17 cellular contexts compared by ENCODE assay signal in genomic region chr2:160876765-160877164, GRCh38.
"Had no signal": no experiment of that assay in that cellular context is flagged by ENCODE, and none has a peak within 500 bp of the region (broad histone marks: within the 10 kb centered on the region; RNA-seq: fewer than 3 reads in every experiment).

No MANE protein-coding gene starts in this region.

- H3K36me3 ChIP-seq: colonic mucosa, neural progenitor cell, right lobe of liver, spleen, upper lobe of left lung had no signal

- H2AFZ ChIP-seq: neural progenitor cell had no signal

- H3K9ac ChIP-seq: neural progenitor cell had no signal

- H3K27ac ChIP-seq: colonic mucosa, neural progenitor cell, psoas muscle, right lobe of liver, spleen, upper lobe of left lung had no signal

- DNase-seq: activated CD4-positive, alpha-beta T cell treated with anti-CD3 and anti-CD28 coated beads, Interleukin-2, amount 10 ng/mL, durations not matched to agents 7 days and 5 days; activated CD8-positive, alpha-beta memory T cell treated with anti-CD3 and anti-CD28 coated beads, Interleukin-2, amount 50 U/mL, for 48 hours; activated gamma-delta T cell; activated naive CD8-positive, alpha-beta T cell treated with anti-CD3 and anti-CD28 coated beads, Interleukin-2, amount 10 ng/mL, durations not matched to agents 7 days and 5 days; activated T-cell treated with anti-CD3 and anti-CD28 coated beads, Interleukin-2, amount 50 U/mL, for 72 hours; anterior cingulate cortex; caudate nucleus; colonic mucosa; effector CD4-positive, alpha-beta T cell; naive B cell; psoas muscle; right lobe of liver; spleen; stimulated activated naive CD8-positive, alpha-beta T cell treated with anti-CD3 and anti-CD28 coated beads, Interleukin-15, amount 100 ng/mL, for 72 hours; upper lobe of left lung had no signal

- H3K4me3 ChIP-seq: colonic mucosa, neural progenitor cell, psoas muscle, right lobe of liver, spleen, upper lobe of left lung had no signal

- H3K9me3 ChIP-seq: colonic mucosa, psoas muscle, right lobe of liver, spleen, upper lobe of left lung had no signal

- FAIRE-seq: islet of Langerhans had no signal

- H3K4me2 ChIP-seq: neural progenitor cell had no signal

- H3K27me3 ChIP-seq: colonic mucosa, neural progenitor cell, right lobe of liver, spleen, upper lobe of left lung had no signal

- H3K4me1 ChIP-seq: colonic mucosa, psoas muscle, right lobe of liver, spleen, upper lobe of left lung had no signal
